ENCODE assay signal across 1 cellular context in genomic region chr6:122995930-122996796, GRCh38.
TF ChIP-seq lines count a peak whose summit lies in the region.

CLVS2 (plus strand) TSS chr6:122996235; CDS start chr6:122997778, 1,543 bp downstream.

TF ChIP-seq in HEK293, 187 proteins besides CTCF, POLR2A, EP300 and RAD21 (continued from another document and continues in another):
- TF ChIP-seq, protein P1, sequence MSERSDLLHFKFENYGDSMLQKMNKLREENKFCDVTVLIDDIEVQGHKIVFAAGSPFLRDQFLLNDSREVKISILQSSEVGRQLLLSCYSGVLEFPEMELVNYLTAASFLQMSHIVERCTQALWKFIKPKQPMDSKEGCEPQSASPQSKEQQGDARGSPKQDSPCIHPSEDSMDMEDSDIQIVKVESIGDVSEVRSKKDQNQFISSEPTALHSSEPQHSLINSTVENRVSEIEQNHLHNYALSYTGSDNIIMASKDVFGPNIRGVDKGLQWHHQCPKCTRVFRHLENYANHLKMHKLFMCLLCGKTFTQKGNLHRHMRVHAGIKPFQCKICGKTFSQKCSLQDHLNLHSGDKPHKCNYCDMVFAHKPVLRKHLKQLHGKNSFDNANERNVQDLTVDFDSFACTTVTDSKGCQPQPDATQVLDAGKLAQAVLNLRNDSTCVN (tag by site-specific recombination; optimal IDR thresholded peaks at IDR 0.05), result peak; percentile 70
- TF ChIP-seq ZNF423 (tag by site-specific recombination; IDR thresholded peaks at IDR 0.05), result 0 out of 2 replicates have a peak, but pooled peaks have one; percentile 31
- TF ChIP-seq, protein P2, sequence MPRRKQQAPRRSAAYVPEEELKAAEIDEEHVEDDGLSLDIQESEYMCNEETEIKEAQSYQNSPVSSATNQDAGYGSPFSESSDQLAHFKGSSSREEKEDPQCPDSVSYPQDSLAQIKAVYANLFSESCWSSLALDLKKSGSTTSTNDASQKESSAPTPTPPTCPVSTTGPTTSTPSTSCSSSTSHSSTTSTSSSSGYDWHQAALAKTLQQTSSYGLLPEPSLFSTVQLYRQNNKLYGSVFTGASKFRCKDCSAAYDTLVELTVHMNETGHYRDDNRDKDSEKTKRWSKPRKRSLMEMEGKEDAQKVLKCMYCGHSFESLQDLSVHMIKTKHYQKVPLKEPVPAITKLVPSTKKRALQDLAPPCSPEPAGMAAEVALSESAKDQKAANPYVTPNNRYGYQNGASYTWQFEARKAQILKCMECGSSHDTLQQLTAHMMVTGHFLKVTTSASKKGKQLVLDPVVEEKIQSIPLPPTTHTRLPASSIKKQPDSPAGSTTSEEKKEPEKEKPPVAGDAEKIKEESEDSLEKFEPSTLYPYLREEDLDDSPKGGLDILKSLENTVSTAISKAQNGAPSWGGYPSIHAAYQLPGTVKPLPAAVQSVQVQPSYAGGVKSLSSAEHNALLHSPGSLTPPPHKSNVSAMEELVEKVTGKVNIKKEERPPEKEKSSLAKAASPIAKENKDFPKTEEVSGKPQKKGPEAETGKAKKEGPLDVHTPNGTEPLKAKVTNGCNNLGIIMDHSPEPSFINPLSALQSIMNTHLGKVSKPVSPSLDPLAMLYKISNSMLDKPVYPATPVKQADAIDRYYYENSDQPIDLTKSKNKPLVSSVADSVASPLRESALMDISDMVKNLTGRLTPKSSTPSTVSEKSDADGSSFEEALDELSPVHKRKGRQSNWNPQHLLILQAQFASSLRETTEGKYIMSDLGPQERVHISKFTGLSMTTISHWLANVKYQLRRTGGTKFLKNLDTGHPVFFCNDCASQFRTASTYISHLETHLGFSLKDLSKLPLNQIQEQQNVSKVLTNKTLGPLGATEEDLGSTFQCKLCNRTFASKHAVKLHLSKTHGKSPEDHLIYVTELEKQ (tag by site-specific recombination; IDR thresholded peaks at IDR 0.05; ENCODE audit: borderline replicate concordance), result no peak
- TF ChIP-seq ZNF660 (tag by site-specific recombination; IDR thresholded peaks at IDR 0.05), result 0 out of 2 replicates have a peak, but pooled peaks have one; percentile 18
- TF ChIP-seq, protein P3, sequence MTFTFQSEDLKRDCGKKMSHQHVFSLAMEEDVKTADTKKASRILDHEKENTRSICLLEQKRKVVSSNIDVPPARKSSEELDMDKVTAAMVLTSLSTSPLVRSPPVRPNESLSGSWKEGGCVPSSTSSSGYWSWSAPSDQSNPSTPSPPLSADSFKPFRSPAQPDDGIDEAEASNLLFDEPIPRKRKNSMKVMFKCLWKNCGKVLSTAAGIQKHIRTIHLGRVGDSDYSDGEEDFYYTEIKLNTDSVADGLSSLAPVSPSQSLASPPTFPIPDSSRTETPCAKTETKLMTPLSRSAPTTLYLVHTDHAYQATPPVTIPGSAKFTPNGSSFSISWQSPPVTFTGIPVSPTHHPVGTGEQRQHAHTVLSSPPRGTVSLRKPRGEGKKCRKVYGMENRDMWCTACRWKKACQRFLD (tag by site-specific recombination; IDR thresholded peaks at IDR 0.05), result no peak
- TF ChIP-seq INSM2 (tag by site-specific recombination; IDR thresholded peaks at IDR 0.05), result no peak
- TF ChIP-seq ZNF785 (tag by site-specific recombination; IDR thresholded peaks at IDR 0.05), result no peak
- no peak for TF ChIP-seq ZNF626 (tag by site-specific recombination; IDR thresholded peaks at IDR 0.05)
- TF ChIP-seq, protein P4, sequence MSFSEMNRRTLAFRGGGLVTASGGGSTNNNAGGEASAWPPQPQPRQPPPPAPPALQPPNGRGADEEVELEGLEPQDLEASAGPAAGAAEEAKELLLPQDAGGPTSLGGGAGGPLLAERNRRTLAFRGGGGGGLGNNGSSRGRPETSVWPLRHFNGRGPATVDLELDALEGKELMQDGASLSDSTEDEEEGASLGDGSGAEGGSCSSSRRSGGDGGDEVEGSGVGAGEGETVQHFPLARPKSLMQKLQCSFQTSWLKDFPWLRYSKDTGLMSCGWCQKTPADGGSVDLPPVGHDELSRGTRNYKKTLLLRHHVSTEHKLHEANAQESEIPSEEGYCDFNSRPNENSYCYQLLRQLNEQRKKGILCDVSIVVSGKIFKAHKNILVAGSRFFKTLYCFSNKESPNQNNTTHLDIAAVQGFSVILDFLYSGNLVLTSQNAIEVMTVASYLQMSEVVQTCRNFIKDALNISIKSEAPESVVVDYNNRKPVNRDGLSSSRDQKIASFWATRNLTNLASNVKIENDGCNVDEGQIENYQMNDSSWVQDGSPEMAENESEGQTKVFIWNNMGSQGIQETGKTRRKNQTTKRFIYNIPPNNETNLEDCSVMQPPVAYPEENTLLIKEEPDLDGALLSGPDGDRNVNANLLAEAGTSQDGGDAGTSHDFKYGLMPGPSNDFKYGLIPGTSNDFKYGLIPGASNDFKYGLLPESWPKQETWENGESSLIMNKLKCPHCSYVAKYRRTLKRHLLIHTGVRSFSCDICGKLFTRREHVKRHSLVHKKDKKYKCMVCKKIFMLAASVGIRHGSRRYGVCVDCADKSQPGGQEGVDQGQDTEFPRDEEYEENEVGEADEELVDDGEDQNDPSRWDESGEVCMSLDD (tag by site-specific recombination; IDR thresholded peaks at IDR 0.05), result no peak; the same call in 1 of the 2 replicates
- no peak for TF ChIP-seq ZNF560 (tag by site-specific recombination; IDR thresholded peaks at IDR 0.05; ENCODE audit: borderline replicate concordance)
- no peak for TF ChIP-seq ZFP41 (tag by site-specific recombination; IDR thresholded peaks at IDR 0.05; ENCODE audit: borderline replicate concordance)
- TF ChIP-seq, protein P5, sequence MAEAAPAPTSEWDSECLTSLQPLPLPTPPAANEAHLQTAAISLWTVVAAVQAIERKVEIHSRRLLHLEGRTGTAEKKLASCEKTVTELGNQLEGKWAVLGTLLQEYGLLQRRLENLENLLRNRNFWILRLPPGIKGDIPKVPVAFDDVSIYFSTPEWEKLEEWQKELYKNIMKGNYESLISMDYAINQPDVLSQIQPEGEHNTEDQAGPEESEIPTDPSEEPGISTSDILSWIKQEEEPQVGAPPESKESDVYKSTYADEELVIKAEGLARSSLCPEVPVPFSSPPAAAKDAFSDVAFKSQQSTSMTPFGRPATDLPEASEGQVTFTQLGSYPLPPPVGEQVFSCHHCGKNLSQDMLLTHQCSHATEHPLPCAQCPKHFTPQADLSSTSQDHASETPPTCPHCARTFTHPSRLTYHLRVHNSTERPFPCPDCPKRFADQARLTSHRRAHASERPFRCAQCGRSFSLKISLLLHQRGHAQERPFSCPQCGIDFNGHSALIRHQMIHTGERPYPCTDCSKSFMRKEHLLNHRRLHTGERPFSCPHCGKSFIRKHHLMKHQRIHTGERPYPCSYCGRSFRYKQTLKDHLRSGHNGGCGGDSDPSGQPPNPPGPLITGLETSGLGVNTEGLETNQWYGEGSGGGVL (tag by site-specific recombination; IDR thresholded peaks at IDR 0.05), result no peak
- TF ChIP-seq ZNF610 (tag by site-specific recombination; IDR thresholded peaks at IDR 0.05; ENCODE audit: borderline replicate concordance), result 0 out of 2 replicates have a peak, but pooled peaks have one; percentile 23
- TF ChIP-seq ZNF324 (tag by site-specific recombination; IDR thresholded peaks at IDR 0.05), result no peak
- 0 out of 2 replicates have a peak, but pooled peaks have one; percentile 14 for TF ChIP-seq IKZF3 (tag by site-specific recombination; IDR thresholded peaks at IDR 0.05)
- no peak for TF ChIP-seq MYNN (tag by site-specific recombination; IDR thresholded peaks at IDR 0.05; ENCODE audit: borderline replicate concordance)
- no peak for TF ChIP-seq ZFP3 (tag by site-specific recombination; IDR thresholded peaks at IDR 0.05; ENCODE audit: low read depth)
- TF ChIP-seq ZNF629 (tag by site-specific recombination; IDR thresholded peaks at IDR 0.05), result peak; percentile 42; the same call in 1 of the 2 replicates
- peak; percentile 89 for TF ChIP-seq ZBTB8A (tag by site-specific recombination; IDR thresholded peaks at IDR 0.05)
- no peak for TF ChIP-seq ZNF837 (tag by site-specific recombination; IDR thresholded peaks at IDR 0.05)
- TF ChIP-seq ZNF335 (tag by site-specific recombination; conservative IDR thresholded peaks at IDR 0.05), result peak; percentile 91
- TF ChIP-seq MZF1 (tag by site-specific recombination; IDR thresholded peaks at IDR 0.05; ENCODE audit: borderline replicate concordance), result no peak
- peak; percentile 86 for TF ChIP-seq GLIS2 (tag by site-specific recombination; IDR thresholded peaks at IDR 0.05)
- peak; percentile 53; the same call in 1 of the 2 replicates for TF ChIP-seq ZSCAN30 (tag by site-specific recombination; IDR thresholded peaks at IDR 0.05)
- TF ChIP-seq, protein P6, sequence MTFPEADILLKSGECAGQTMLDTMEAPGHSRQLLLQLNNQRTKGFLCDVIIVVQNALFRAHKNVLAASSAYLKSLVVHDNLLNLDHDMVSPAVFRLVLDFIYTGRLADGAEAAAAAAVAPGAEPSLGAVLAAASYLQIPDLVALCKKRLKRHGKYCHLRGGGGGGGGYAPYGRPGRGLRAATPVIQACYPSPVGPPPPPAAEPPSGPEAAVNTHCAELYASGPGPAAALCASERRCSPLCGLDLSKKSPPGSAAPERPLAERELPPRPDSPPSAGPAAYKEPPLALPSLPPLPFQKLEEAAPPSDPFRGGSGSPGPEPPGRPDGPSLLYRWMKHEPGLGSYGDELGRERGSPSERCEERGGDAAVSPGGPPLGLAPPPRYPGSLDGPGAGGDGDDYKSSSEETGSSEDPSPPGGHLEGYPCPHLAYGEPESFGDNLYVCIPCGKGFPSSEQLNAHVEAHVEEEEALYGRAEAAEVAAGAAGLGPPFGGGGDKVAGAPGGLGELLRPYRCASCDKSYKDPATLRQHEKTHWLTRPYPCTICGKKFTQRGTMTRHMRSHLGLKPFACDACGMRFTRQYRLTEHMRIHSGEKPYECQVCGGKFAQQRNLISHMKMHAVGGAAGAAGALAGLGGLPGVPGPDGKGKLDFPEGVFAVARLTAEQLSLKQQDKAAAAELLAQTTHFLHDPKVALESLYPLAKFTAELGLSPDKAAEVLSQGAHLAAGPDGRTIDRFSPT (tag by site-specific recombination; IDR thresholded peaks at IDR 0.05), result 0 out of 2 replicates have a peak, but pooled peaks have one; percentile 14
- TF ChIP-seq GLIS1 (tag by site-specific recombination; IDR thresholded peaks at IDR 0.05), result peak; percentile 55
- TF ChIP-seq ZBTB17 (tag by site-specific recombination; IDR thresholded peaks at IDR 0.05), result peak; percentile 81
- TF ChIP-seq BCL11A (tag by site-specific recombination; IDR thresholded peaks at IDR 0.05; ENCODE audit: low read depth), result no peak
- no peak for TF ChIP-seq ZSCAN4 (tag by site-specific recombination; IDR thresholded peaks at IDR 0.05)
- TF ChIP-seq ZNF830 (tag by site-specific recombination; IDR thresholded peaks at IDR 0.05; ENCODE audit: low read depth), result no peak
- TF ChIP-seq ZNF112 (tag by site-specific recombination; IDR thresholded peaks at IDR 0.05), result no peak
- no peak for TF ChIP-seq ZNF510 (tag by site-specific recombination; IDR thresholded peaks at IDR 0.05; ENCODE audit: insufficient replicate concordance)
- TF ChIP-seq ZNF274 (IDR thresholded peaks at IDR 0.05; ENCODE audit: low read length), result no peak
- no peak for TF ChIP-seq ZNF274 (tag by site-specific recombination; IDR thresholded peaks at IDR 0.05; ENCODE audit: borderline replicate concordance)
- peak; percentile 4; the same call in 1 of the 2 replicates for TF ChIP-seq KLF9 (tag by site-specific recombination; IDR thresholded peaks at IDR 0.05; ENCODE audit: low read depth)
- TF ChIP-seq ZBTB7A (tag by site-specific recombination; IDR thresholded peaks at IDR 0.05; ENCODE audit: low read depth), result no peak
- TF ChIP-seq ZNF501 (tag by site-specific recombination; IDR thresholded peaks at IDR 0.05), result no peak; the same call in 1 of the 2 replicates
- peak; percentile 83 for TF ChIP-seq ZIC2 (tag by site-specific recombination; IDR thresholded peaks at IDR 0.05)
- peak; percentile 79 for TF ChIP-seq ZNF341 (tag by site-specific recombination; IDR thresholded peaks at IDR 0.05; ENCODE audit: low read depth)
- TF ChIP-seq ZNF530 (tag by site-specific recombination; IDR thresholded peaks at IDR 0.05; ENCODE audit: low read depth), result 0 out of 2 replicates have a peak, but pooled peaks have one; percentile 32
- no peak for TF ChIP-seq ZNF639 (tag by site-specific recombination; IDR thresholded peaks at IDR 0.05)
- TF ChIP-seq ZNF24 (tag by site-specific recombination; IDR thresholded peaks at IDR 0.05), result no peak
- TF ChIP-seq ZNF600 (tag by site-specific recombination; IDR thresholded peaks at IDR 0.05), result peak; percentile 58; the same call in 1 of the 2 replicates
- 0 out of 2 replicates have a peak, but pooled peaks have one; percentile 31 for TF ChIP-seq YY1 (tag by site-specific recombination; IDR thresholded peaks at IDR 0.05)
- TF ChIP-seq ZNF2 (tag by site-specific recombination; IDR thresholded peaks at IDR 0.05), result 0 out of 2 replicates have a peak, but pooled peaks have one; percentile 40
- no peak for TF ChIP-seq HOXD13 (CRISPR knock-in tag; IDR thresholded peaks at IDR 0.05; ENCODE audit: borderline replicate concordance)
- TF ChIP-seq TRIM28 (IDR thresholded peaks at IDR 0.05; ENCODE audit: borderline replicate concordance, low read length), result peak; percentile 30; the same call in 1 of the 2 replicates
